In genomic region chr9:133782157-133783130, GRCh38 we compare ENCODE assay signal across 9 cellular contexts. TPM values are rescaled to one million over a fixed set of nuclear protein-coding genes. Genes with fewer than 3 reads are reported as not detected.
DNase-seq lines count a peak whose midpoint lies in the region; ATAC-seq and TF ChIP-seq lines count a peak whose summit lies in the region.
"Had no signal": no experiment of that assay in that cellular context is flagged by ENCODE, and none has a peak within 500 bp of the region (broad histone marks: within the 10 kb centered on the region; RNA-seq: fewer than 3 reads in every experiment).

No MANE protein-coding gene starts in this region.

- POLR2A ChIA-PET in activated CD8-positive, alpha-beta T cell treated with anti-CD3 and anti-CD28 coated beads, Interleukin-2, amount 10 ng/mL, durations not matched to agents 7 days and 5 days (lab: Charles Lee) = interaction anchor here (1.5 kb wide), 1 partner anchor 211 kb away, joined by 10 read pairs; no protein-coding TSS in a partner anchor

- intact Hi-C loops in Right ventricle myocardium inferior (cut with DNase I) (loop anchor here (1.0 to 5.0 kb wide), 2 partner anchors 212 to 315 kb away; no protein-coding TSS in a partner anchor), cardiac septum (cut with DNase I) (no loop called here)

- CTCF ChIA-PET in activated CD8-positive, alpha-beta T cell treated with anti-CD3 and anti-CD28 coated beads, Interleukin-2, amount 10 ng/mL, durations not matched to agents 7 days and 5 days (lab: Charles Lee) = interaction anchor here (0.7 to 5.4 kb wide), 17 partner anchors 8 to 379 kb away, joined by 3 to 135 read pairs (median 4); no protein-coding TSS in a partner anchor

- no peak overlapping the region for H3K27ac Mint-ChIP-seq in activated CD8-positive, alpha-beta T cell treated with anti-CD3 and anti-CD28 coated beads, Interleukin-2, amount 10 ng/mL, durations not matched to agents 7 days and 5 days
- H3K27ac Mint-ChIP-seq in effector memory CD8-positive, alpha-beta T cell = no peak overlapping the region
- H3K27ac Mint-ChIP-seq in mesothelial cell of epicardium = peak overlapping the region; percentile 64
- H3K27ac Mint-ChIP-seq: stimulated activated naive CD8-positive, alpha-beta T cell treated with anti-CD3 and anti-CD28 coated beads, Interleukin-15, Interleukin-2, amounts not matched to agents 100 ng/mL and 50 ng/mL, for 24 hours had no signal

- no peaks in the 10 kb centered on the region for H3K36me3 Mint-ChIP-seq in activated CD8-positive, alpha-beta T cell treated with anti-CD3 and anti-CD28 coated beads, Interleukin-2, amount 10 ng/mL, durations not matched to agents 7 days and 5 days (ENCODE audit: low read depth)
- H3K36me3 Mint-ChIP-seq in effector memory CD8-positive, alpha-beta T cell (ENCODE audit: insufficient read depth) = peaks cover 5% of the 10 kb centered on the region
- H3K36me3 Mint-ChIP-seq in mesothelial cell of epicardium = peaks cover 11% of the 10 kb centered on the region

- peaks cover 16% of the 10 kb centered on the region for H3K4me1 Mint-ChIP-seq in activated CD8-positive, alpha-beta T cell treated with anti-CD3 and anti-CD28 coated beads, Interleukin-2, amount 10 ng/mL, durations not matched to agents 7 days and 5 days (ENCODE audit: low read depth)
- H3K4me1 Mint-ChIP-seq in effector memory CD8-positive, alpha-beta T cell (ENCODE audit: low read depth in 2 of 2) = peaks cover 0 to 3% of the 10 kb centered on the region in 2 donors
- H3K4me1 Mint-ChIP-seq in mesothelial cell of epicardium = peaks cover 16% of the 10 kb centered on the region

- ATAC-seq in Right ventricle myocardium inferior (no peak), GM21390 (IDR thresholded peaks at IDR 0.05; ENCODE audit: unreplicated experiment) (no peak)
- peak; percentile 64 for ATAC-seq in activated CD8-positive, alpha-beta T cell treated with anti-CD3 and anti-CD28 coated beads, Interleukin-2, amount 10 ng/mL, durations not matched to agents 7 days and 5 days
- peak; percentile 58 for ATAC-seq in effector memory CD8-positive, alpha-beta T cell (replicated peaks)

- H3K9me3 Mint-ChIP-seq in activated CD8-positive, alpha-beta T cell treated with anti-CD3 and anti-CD28 coated beads, Interleukin-2, amount 10 ng/mL, durations not matched to agents 7 days and 5 days (ENCODE audit: insufficient read depth) = no peaks in the 10 kb centered on the region
- H3K9me3 Mint-ChIP-seq in effector memory CD8-positive, alpha-beta T cell = no peaks in the 10 kb centered on the region
- no peaks in the 10 kb centered on the region for H3K9me3 Mint-ChIP-seq in mesothelial cell of epicardium
- H3K9me3 Mint-ChIP-seq: stimulated activated naive CD8-positive, alpha-beta T cell treated with anti-CD3 and anti-CD28 coated beads, Interleukin-15, Interleukin-2, amounts not matched to agents 100 ng/mL and 50 ng/mL, for 24 hours had no signal

- DNase-seq in Right ventricle myocardium inferior (ENCODE audit: missing footprints) = peak; percentile 74
- DNase-seq in cardiac septum (ENCODE audit: low spot score) = no peak
- DNase-seq in NCI-H2227 treated with DMSO at 0.1 percent for 48 hours (lab: John Stamatoyannopoulos, UW) = peak; percentile 59
- DNase-seq in activated CD8-positive, alpha-beta T cell treated with anti-CD3 and anti-CD28 coated beads, Interleukin-2, amount 10 ng/mL, durations not matched to agents 7 days and 5 days = peak; percentile 80
- DNase-seq in effector memory CD8-positive, alpha-beta T cell = peak; percentile 56 to 62 (median 60)
- peak; percentile 71 to 84 for DNase-seq in mesothelial cell of epicardium (ENCODE audit: low spot score in 2 of 2, unreplicated experiment in 2 of 2)
- peak; percentile 24 to 44 for DNase-seq in stimulated activated CD8-positive, alpha-beta memory T cell treated with anti-CD3 and anti-CD28 coated beads, Interleukin-4, amount 100 ng/mL, for 4 hours (ENCODE audit: low read depth in 2 of 2, low spot score in 1 of 2)

- H3K27me3 Mint-ChIP-seq in activated CD8-positive, alpha-beta T cell treated with anti-CD3 and anti-CD28 coated beads, Interleukin-2, amount 10 ng/mL, durations not matched to agents 7 days and 5 days (ENCODE audit: low read depth) = no peaks in the 10 kb centered on the region
- no peaks in the 10 kb centered on the region for H3K27me3 Mint-ChIP-seq in effector memory CD8-positive, alpha-beta T cell
- H3K27me3 Mint-ChIP-seq in mesothelial cell of epicardium (ENCODE audit: low read depth) = no peaks in the 10 kb centered on the region
- H3K27me3 Mint-ChIP-seq: stimulated activated naive CD8-positive, alpha-beta T cell treated with anti-CD3 and anti-CD28 coated beads, Interleukin-15, Interleukin-2, amounts not matched to agents 100 ng/mL and 50 ng/mL, for 24 hours had no signal

- no peak overlapping the region for H3K4me3 Mint-ChIP-seq in activated CD8-positive, alpha-beta T cell treated with anti-CD3 and anti-CD28 coated beads, Interleukin-2, amount 10 ng/mL, durations not matched to agents 7 days and 5 days
- no peak overlapping the region for H3K4me3 Mint-ChIP-seq in effector memory CD8-positive, alpha-beta T cell
- no peak overlapping the region for H3K4me3 Mint-ChIP-seq in mesothelial cell of epicardium
- H3K4me3 Mint-ChIP-seq: stimulated activated naive CD8-positive, alpha-beta T cell treated with anti-CD3 and anti-CD28 coated beads, Interleukin-15, Interleukin-2, amounts not matched to agents 100 ng/mL and 50 ng/mL, for 24 hours had no signal

- peak; percentile 81 for TF ChIP-seq CTCF in mesothelial cell of epicardium (IDR thresholded peaks at IDR 0.05; ENCODE audit: unreplicated experiment)

RNA-seq across cellular contexts. Expression of gene SARDH, which starts 44.3 kb away (rescaled TPM):
- total RNA-seq in Right ventricle myocardium inferior (0.41 TPM), cardiac septum (1.3 TPM), mesothelial cell of epicardium (11.8 to 13.9 TPM (median 12.9 TPM) in 3 replicates)
- total RNA-seq in activated CD8-positive, alpha-beta T cell treated with anti-CD3 and anti-CD28 coated beads, Interleukin-2, amount 10 ng/mL, durations not matched to agents 7 days and 5 days = 1 to 10 TPM; 3.0 to 3.4 TPM

Comparison
In these comparisons a context has a peak if more than half of its experiments do, and no peak if none do; other contexts are left out.
1. ATAC-seq: peak in activated CD8-positive, alpha-beta T cell treated with anti-CD3 and anti-CD28 coated beads, Interleukin-2, amount 10 ng/mL, durations not matched to agents 7 days and 5 days (single experiment) and effector memory CD8-positive, alpha-beta T cell (single experiment); none in Right ventricle myocardium inferior (single experiment) and GM21390 (single experiment).